1 cellular context compared by ENCODE assay signal in genomic region chr4:40264497-40264896, GRCh38.
TF ChIP-seq lines count a peak whose summit lies in the region.

No MANE protein-coding gene starts in this region.

TF ChIP-seq in HEK293, 187 proteins besides CTCF, POLR2A, EP300 and RAD21 (continued from another document):
- TF ChIP-seq ZNF629 (tag by site-specific recombination; IDR thresholded peaks at IDR 0.05) (peak; percentile 49; the same call in 1 of the 2 replicates), ZNF776 (tag by site-specific recombination; IDR thresholded peaks at IDR 0.05; ENCODE audit: borderline replicate concordance) (no peak), ZNF792 (tag by site-specific recombination; IDR thresholded peaks at IDR 0.05) (no peak), ZBTB6 (tag by site-specific recombination; IDR thresholded peaks at IDR 0.05) (no peak), ZFP41 (tag by site-specific recombination; IDR thresholded peaks at IDR 0.05; ENCODE audit: borderline replicate concordance) (no peak), ZNF510 (tag by site-specific recombination; IDR thresholded peaks at IDR 0.05; ENCODE audit: insufficient replicate concordance) (no peak), ZNF548 (tag by site-specific recombination; IDR thresholded peaks at IDR 0.05) (no peak), KLF10 (tag by site-specific recombination; IDR thresholded peaks at IDR 0.05) (no peak), ZNF791 (tag by site-specific recombination; IDR thresholded peaks at IDR 0.05) (no peak), ZNF600 (tag by site-specific recombination; IDR thresholded peaks at IDR 0.05) (peak; percentile 51; the same call in 1 of the 2 replicates), ZNF501 (tag by site-specific recombination; IDR thresholded peaks at IDR 0.05) (no peak), ZSCAN18 (tag by site-specific recombination; IDR thresholded peaks at IDR 0.05) (no peak), ZNF24 (tag by site-specific recombination; IDR thresholded peaks at IDR 0.05) (no peak), ZNF175 (tag by site-specific recombination; IDR thresholded peaks at IDR 0.05) (no peak), ZNF37A (tag by site-specific recombination; IDR thresholded peaks at IDR 0.05) (no peak), ZNF132 (tag by site-specific recombination; IDR thresholded peaks at IDR 0.05; ENCODE audit: borderline replicate concordance) (no peak), ZBTB17 (tag by site-specific recombination; IDR thresholded peaks at IDR 0.05) (peak; percentile 69), ZNF544 (tag by site-specific recombination; IDR thresholded peaks at IDR 0.05) (no peak), ZNF549 (tag by site-specific recombination; IDR thresholded peaks at IDR 0.05) (no peak), ATF2 (tag by site-specific recombination; IDR thresholded peaks at IDR 0.05; ENCODE audit: low read depth) (peak; percentile 78; the same call in 1 of the 2 replicates), KLF8 (tag by site-specific recombination; IDR thresholded peaks at IDR 0.05) (no peak), ZBTB44 (tag by site-specific recombination; IDR thresholded peaks at IDR 0.05) (peak; percentile 82), ZNF302 (tag by site-specific recombination; IDR thresholded peaks at IDR 0.05; ENCODE audit: low read depth) (no peak), SP7 (tag by site-specific recombination; IDR thresholded peaks at IDR 0.05) (no peak), ZNF223 (tag by site-specific recombination; IDR thresholded peaks at IDR 0.05) (no peak), ZBTB48 (tag by site-specific recombination; IDR thresholded peaks at IDR 0.05) (no peak), ZNF585B (tag by site-specific recombination; IDR thresholded peaks at IDR 0.05) (no peak)
- TF ChIP-seq, protein P1, sequence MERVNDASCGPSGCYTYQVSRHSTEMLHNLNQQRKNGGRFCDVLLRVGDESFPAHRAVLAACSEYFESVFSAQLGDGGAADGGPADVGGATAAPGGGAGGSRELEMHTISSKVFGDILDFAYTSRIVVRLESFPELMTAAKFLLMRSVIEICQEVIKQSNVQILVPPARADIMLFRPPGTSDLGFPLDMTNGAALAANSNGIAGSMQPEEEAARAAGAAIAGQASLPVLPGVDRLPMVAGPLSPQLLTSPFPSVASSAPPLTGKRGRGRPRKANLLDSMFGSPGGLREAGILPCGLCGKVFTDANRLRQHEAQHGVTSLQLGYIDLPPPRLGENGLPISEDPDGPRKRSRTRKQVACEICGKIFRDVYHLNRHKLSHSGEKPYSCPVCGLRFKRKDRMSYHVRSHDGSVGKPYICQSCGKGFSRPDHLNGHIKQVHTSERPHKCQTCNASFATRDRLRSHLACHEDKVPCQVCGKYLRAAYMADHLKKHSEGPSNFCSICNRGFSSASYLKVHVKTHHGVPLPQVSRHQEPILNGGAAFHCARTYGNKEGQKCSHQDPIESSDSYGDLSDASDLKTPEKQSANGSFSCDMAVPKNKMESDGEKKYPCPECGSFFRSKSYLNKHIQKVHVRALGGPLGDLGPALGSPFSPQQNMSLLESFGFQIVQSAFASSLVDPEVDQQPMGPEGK (tag by site-specific recombination; IDR thresholded peaks at IDR 0.05): no peak
- TF ChIP-seq, protein P2, sequence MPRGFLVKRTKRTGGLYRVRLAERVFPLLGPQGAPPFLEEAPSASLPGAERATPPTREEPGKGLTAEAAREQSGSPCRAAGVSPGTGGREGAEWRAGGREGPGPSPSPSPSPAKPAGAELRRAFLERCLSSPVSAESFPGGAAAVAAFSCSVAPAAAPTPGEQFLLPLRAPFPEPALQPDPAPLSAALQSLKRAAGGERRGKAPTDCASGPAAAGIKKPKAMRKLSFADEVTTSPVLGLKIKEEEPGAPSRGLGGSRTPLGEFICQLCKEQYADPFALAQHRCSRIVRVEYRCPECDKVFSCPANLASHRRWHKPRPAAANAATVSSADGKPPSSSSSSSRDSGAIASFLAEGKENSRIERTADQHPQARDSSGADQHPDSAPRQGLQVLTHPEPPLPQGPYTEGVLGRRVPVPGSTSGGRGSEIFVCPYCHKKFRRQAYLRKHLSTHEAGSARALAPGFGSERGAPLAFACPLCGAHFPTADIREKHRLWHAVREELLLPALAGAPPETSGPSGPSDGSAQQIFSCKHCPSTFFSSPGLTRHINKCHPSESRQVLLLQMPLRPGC (tag by site-specific recombination; IDR thresholded peaks at IDR 0.05): peak; percentile 64
- TF ChIP-seq, protein P3, sequence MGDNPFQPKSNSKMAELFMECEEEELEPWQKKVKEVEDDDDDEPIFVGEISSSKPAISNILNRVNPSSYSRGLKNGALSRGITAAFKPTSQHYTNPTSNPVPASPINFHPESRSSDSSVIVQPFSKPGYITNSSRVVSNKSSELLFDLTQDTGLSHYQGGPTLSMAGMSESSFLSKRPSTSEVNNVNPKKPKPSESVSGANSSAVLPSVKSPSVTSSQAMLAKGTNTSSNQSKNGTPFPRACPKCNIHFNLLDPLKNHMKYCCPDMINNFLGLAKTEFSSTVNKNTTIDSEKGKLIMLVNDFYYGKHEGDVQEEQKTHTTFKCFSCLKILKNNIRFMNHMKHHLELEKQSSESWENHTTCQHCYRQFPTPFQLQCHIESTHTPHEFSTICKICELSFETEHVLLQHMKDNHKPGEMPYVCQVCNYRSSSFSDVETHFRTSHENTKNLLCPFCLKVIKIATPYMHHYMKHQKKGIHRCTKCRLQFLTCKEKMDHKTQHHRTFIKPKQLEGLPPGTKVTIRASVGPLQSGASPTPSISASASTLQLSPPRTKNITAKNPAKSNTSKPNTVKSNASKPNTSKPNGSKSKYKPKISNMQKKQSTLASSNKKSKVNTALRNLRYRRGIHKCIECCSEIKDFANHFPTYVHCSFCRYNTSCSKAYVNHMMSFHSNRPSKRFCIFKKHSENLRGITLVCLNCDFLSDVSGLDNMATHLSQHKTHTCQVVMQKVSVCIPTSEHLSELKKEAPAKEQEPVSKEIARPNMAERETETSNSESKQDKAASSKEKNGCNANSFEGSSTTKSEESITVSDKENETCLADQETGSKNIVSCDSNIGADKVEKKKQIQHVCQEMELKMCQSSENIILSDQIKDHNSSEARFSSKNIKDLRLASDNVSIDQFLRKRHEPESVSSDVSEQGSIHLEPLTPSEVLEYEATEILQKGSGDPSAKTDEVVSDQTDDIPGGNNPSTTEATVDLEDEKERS (tag by site-specific recombination; IDR thresholded peaks at IDR 0.05): no peak
- TF ChIP-seq, protein P4, sequence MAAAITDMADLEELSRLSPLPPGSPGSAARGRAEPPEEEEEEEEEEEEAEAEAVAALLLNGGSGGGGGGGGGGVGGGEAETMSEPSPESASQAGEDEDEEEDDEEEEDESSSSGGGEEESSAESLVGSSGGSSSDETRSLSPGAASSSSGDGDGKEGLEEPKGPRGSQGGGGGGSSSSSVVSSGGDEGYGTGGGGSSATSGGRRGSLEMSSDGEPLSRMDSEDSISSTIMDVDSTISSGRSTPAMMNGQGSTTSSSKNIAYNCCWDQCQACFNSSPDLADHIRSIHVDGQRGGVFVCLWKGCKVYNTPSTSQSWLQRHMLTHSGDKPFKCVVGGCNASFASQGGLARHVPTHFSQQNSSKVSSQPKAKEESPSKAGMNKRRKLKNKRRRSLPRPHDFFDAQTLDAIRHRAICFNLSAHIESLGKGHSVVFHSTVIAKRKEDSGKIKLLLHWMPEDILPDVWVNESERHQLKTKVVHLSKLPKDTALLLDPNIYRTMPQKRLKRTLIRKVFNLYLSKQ (tag by site-specific recombination; IDR thresholded peaks at IDR 0.05; ENCODE audit: borderline replicate concordance): no peak
TF ChIP-seq in HEK293: peak in this region for 9.
